Comparison of ENCODE assay signal across 24 cellular contexts in the genomic region with DNA sequence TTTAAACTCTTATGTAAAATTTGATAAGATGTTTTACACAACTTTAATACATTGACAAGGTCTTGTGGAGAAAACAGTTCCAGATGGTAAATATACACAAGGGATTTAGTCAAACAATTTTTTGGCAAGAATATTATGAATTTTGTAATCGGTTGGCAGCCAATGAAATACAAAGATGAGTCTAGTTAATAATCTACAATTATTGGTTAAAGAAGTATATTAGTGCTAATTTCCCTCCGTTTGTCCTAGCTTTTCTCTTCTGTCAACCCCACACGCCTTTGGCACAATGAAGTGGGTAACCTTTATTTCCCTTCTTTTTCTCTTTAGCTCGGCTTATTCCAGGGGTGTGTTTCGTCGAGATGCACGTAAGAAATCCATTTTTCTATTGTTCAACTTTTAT. TPM values are rescaled to one million over a fixed set of nuclear protein-coding genes. Genes with fewer than 3 reads are reported as not detected.
DNase-seq lines count a peak whose midpoint lies in the region; ATAC-seq and TF ChIP-seq lines count a peak whose summit lies in the region.
"Had no signal": no experiment of that assay in that cellular context is flagged by ENCODE, and none has a peak within 500 bp of the region (broad histone marks: within the 10 kb centered on the region; RNA-seq: fewer than 3 reads in every experiment).

ALB (plus strand) TSS at position 246 of the 400 bp plus-strand sequence; CDS start at position 287, 41 bp downstream.

- BruUV-seq in HCT116 (replicated peaks; lab: Mats Ljungman, UMichigan): no TSS peak

- H3K36me3 ChIP-seq in HCT116 (ENCODE audit: control insufficient read depth in 1 of 2, insufficient read depth in 2 of 2, low read length in 2 of 2): no peaks in the 10 kb centered on the region
- H3K36me3 ChIP-seq in ascending aorta: no peaks in the 10 kb centered on the region
- H3K36me3 ChIP-seq: BE2C, HAP-1 had no signal

- no peak for ATAC-seq in HCT116
- ATAC-seq in left lobe of liver: peak; percentile 45
- ATAC-seq in GM19452 (IDR thresholded peaks at IDR 0.05; ENCODE audit: unreplicated experiment): no peak
- ATAC-seq in GM19467 (IDR thresholded peaks at IDR 0.05; ENCODE audit: unreplicated experiment): no peak
- no peak for ATAC-seq in GM18861 (IDR thresholded peaks at IDR 0.05; ENCODE audit: unreplicated experiment)
- ATAC-seq: A549, GM23338 had no signal

- H3K4me3 ChIP-seq in HCT116 (replicated peaks in 1 of 2; ENCODE audit: low read depth in 1 of 2, low read length in 2 of 2) (no peak within 1 kb of the TSS), ascending aorta (no peak within 1 kb of the TSS)
- H3K4me3 ChIP-seq: A549, GM23338, HAP-1 had no signal

- H3K9me2 ChIP-seq in HCT116 (ENCODE audit: insufficient read depth): no peaks in the 10 kb centered on the region

- DNase-seq in HCT116 (ENCODE audit: low read depth, low spot score) (no peak), ascending aorta (ENCODE audit: low spot score in 2 of 2) (no peak), left lobe of liver (ENCODE audit: low spot score) (peak; percentile 62), progenitor cell of endocrine pancreas (ENCODE audit: low spot score, unreplicated experiment) (no peak)
- DNase-seq in activated CD8-positive, alpha-beta memory T cell treated with anti-CD3 and anti-CD28 coated beads for 24 hours: no peak
- DNase-seq: BE2C; EL; GF-D8; Karpas-422; NCI-H1694; NCI-H2081; NCI-H2171; NCI-H345; NCI-H524; NCI-H774; NK-92 treated with Interleukin-12 subunit alpha and Interleukin-12 subunit beta, amount 100 ng/mL, for 24 hours; SIG-M5 had no signal

- no peak within 1 kb of the TSS for H3K27ac ChIP-seq in HCT116 (ENCODE audit: low read depth, low read length)
- no peak within 1 kb of the TSS for H3K27ac ChIP-seq in ascending aorta
- H3K27ac ChIP-seq: A549 had no signal

- H3K27me3 ChIP-seq in HCT116 (ENCODE audit: insufficient read depth, low read length): no peaks in the 10 kb centered on the region
- H3K27me3 ChIP-seq in ascending aorta: no peaks in the 10 kb centered on the region
- H3K27me3 ChIP-seq: BE2C had no signal

- POLR2A ChIA-PET in HCT116 (lab: Charles Lee): no interaction called here

- intact Hi-C loops in HCT116 (cut with micrococcal nuclease) (no loop called here), ascending aorta (cut with DNase I) (no loop called here)

- no peak within 1 kb of the TSS for H3K4me2 ChIP-seq in HCT116 (ENCODE audit: low read length)
- H3K4me2 ChIP-seq: A549, GM23338 had no signal

- H3K27ac Mint-ChIP-seq in progenitor cell of endocrine pancreas: no peak within 1 kb of the TSS
- H3K27ac Mint-ChIP-seq: GM23338 had no signal

- TF ChIP-seq CTCF in HCT116 (IDR thresholded peaks at IDR 0.05 in 2 of 3, conservative IDR thresholded peaks at IDR 0.05 in 1 of 3; ENCODE audit: borderline replicate concordance in 1 of 3, insufficient read depth in 1 of 3, low read depth in 2 of 3, low read length in 2 of 3) (no peak), ascending aorta (IDR thresholded peaks at IDR 0.05) (no peak), progenitor cell of endocrine pancreas (IDR thresholded peaks at IDR 0.05; ENCODE audit: unreplicated experiment) (no peak)

- no peaks in the 10 kb centered on the region for H3K79me2 ChIP-seq in HCT116 (ENCODE audit: insufficient read depth, low read length)

- no peaks in the 10 kb centered on the region; the same call in 1 of the 2 replicates for H4K20me1 ChIP-seq in HCT116 (ENCODE audit: insufficient read depth)

- no peak for TF ChIP-seq POLR2A in HCT116 (IDR thresholded peaks at IDR 0.05; ENCODE audit: borderline replicate concordance, extremely low read depth, insufficient read depth, insufficient read length)

- H3K27me3 Mint-ChIP-seq in progenitor cell of endocrine pancreas: no peaks in the 10 kb centered on the region

- no peaks in the 10 kb centered on the region for H3K9me3 Mint-ChIP-seq in progenitor cell of endocrine pancreas (ENCODE audit: low read depth)
- H3K9me3 Mint-ChIP-seq: GM23338 had no signal

- no peaks in the 10 kb centered on the region for H3K36me3 Mint-ChIP-seq in progenitor cell of endocrine pancreas (ENCODE audit: insufficient read depth)

- H3K4me3 Mint-ChIP-seq in progenitor cell of endocrine pancreas (ENCODE audit: low read depth): no peak within 1 kb of the TSS
- H3K4me3 Mint-ChIP-seq: GM23338 had no signal

- H3K4me1 ChIP-seq in HCT116 (ENCODE audit: control insufficient read depth in 1 of 2, insufficient read depth in 2 of 2, low read length in 2 of 2) (no peaks in the 10 kb centered on the region), ascending aorta (no peaks in the 10 kb centered on the region)
- H3K4me1 ChIP-seq: A549, BE2C had no signal

- H3K9ac ChIP-seq in HCT116 (ENCODE audit: low read length): no peak within 1 kb of the TSS

- H2AFZ ChIP-seq in HCT116 (ENCODE audit: low read depth, low read length, poor library complexity, severe bottlenecking): no peak within 1 kb of the TSS
- H2AFZ ChIP-seq: GM23338 had no signal

- CTCF ChIA-PET in HCT116 (lab: Charles Lee): no interaction called here

- H3K4me1 Mint-ChIP-seq in progenitor cell of endocrine pancreas (ENCODE audit: low read depth): peaks cover 3% of the 10 kb centered on the region

- RAD21 ChIA-PET in HCT116 (lab: Charles Lee; ENCODE audit: low non-redundant PET in 1 of 2, low total read pairs in 2 of 2, uncharacterized antibody in 2 of 2, unreplicated experiment in 2 of 2): no interaction called here

- no peak for TF ChIP-seq RAD21 in HCT116 (IDR thresholded peaks at IDR 0.05; ENCODE audit: low read depth)

- H3K9me3 ChIP-seq in HCT116 (ENCODE audit: control insufficient read depth in 1 of 2, insufficient read depth in 1 of 2, low read depth in 1 of 2, low read length in 2 of 2): no peaks in the 10 kb centered on the region
- no peaks in the 10 kb centered on the region for H3K9me3 ChIP-seq in ascending aorta
- H3K9me3 ChIP-seq: A549, BE2C, HAP-1 had no signal

TF ChIP-seq in HCT116, 20 proteins besides CTCF, POLR2A, EP300 and RAD21:
- TF ChIP-seq JUND (IDR thresholded peaks at IDR 0.05) (no peak), TCF7L2 (IDR thresholded peaks at IDR 0.05; ENCODE audit: borderline replicate concordance, extremely low read depth, insufficient read depth, insufficient read length) (no peak), SRF (IDR thresholded peaks at IDR 0.05; ENCODE audit: low read depth) (no peak), YY1 (IDR thresholded peaks at IDR 0.05; ENCODE audit: extremely low read depth, insufficient replicate concordance, low read depth, low read length) (no peak)
- TF ChIP-seq, protein P1, sequence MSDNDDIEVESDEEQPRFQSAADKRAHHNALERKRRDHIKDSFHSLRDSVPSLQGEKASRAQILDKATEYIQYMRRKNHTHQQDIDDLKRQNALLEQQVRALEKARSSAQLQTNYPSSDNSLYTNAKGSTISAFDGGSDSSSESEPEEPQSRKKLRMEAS (IDR thresholded peaks at IDR 0.05): no peak

RNA-seq across cellular contexts. Expression of gene ALB, which starts in this region (rescaled TPM):
- total RNA-seq in HCT116 (2021; ENCODE audit: unreplicated experiment): 26.7 TPM
- polyA plus RNA-seq in HCT116 (2012): 0.05 TPM in 1 of 2 replicates, not detected in the other
- total RNA-seq in ascending aorta: 51.5 TPM
- 99,767 TPM for total RNA-seq in left lobe of liver
- total RNA-seq in progenitor cell of endocrine pancreas: 11.6 and 13.8 TPM in 2 replicates
- total RNA-seq: GM23338, MCF 10A had no signal
- polyA plus RNA-seq: GM23338 had no signal

Comparison
In these comparisons a context has a peak if more than half of its experiments do, and no peak if none do; other contexts are left out.
1. RNA of gene ALB (total RNA-seq): 99,767 TPM in left lobe of liver (single experiment); 51.5 TPM in ascending aorta (single experiment), 26.7 TPM in HCT116 (single experiment) and 11.6 to 13.8 TPM in progenitor cell of endocrine pancreas; every median in the first group is over 1,000 times any median in the second.